ENCODE assay signal across 8 cellular contexts in genomic region chr3:123027292-123028232, GRCh38. TPM values are rescaled to one million over a fixed set of nuclear protein-coding genes. Genes with fewer than 3 reads are reported as not detected.
DNase-seq lines count a peak whose midpoint lies in the region; ATAC-seq and TF ChIP-seq lines count a peak whose summit lies in the region.

Gene SEMA5B (minus strand): TSS chr3:123027763. CDS start chr3:122961263, 66,500 bp downstream.

- H3K9me3 Mint-ChIP-seq in central memory CD8-positive, alpha-beta T cell = no peaks in the 10 kb centered on the region
- H3K9me3 Mint-ChIP-seq in stimulated activated naive B cell treated with anti-CD40 and anti-IgM and Interleukin-4, amounts not matched to agents 10 μg/mL and 1 μg/mL and 100 μg/mL, for 72 hours = no peaks in the 10 kb centered on the region

- peaks cover 14% of the 10 kb centered on the region for H3K4me1 Mint-ChIP-seq in central memory CD8-positive, alpha-beta T cell
- peaks cover 16 to 26% of the 10 kb centered on the region in 2 donors for H3K4me1 Mint-ChIP-seq in stimulated activated naive B cell treated with anti-CD40 and anti-IgM and Interleukin-4, amounts not matched to agents 10 μg/mL and 1 μg/mL and 100 μg/mL, for 72 hours

- peak; percentile 10; the same call in 1 of the 2 replicates for TF ChIP-seq CTCF in AG09319 (IDR thresholded peaks at IDR 0.05; ENCODE audit: low read depth, low read length)

- DNase-seq in AG09319 (ENCODE audit: extremely low read depth, low read depth) (no peak), RPMI8226 (peak; percentile 28), left lobe of liver (ENCODE audit: low spot score) (peak; percentile 51), OCI-M2 (lab: John Stamatoyannopoulos, UW; ENCODE audit: unreplicated experiment) (no peak), mucosa of gallbladder (ENCODE audit: low spot score) (no peak)
- DNase-seq in central memory CD8-positive, alpha-beta T cell (ENCODE audit: low spot score in 2 of 2) = peak in 1 of 2 donors; percentile 16
- no peak for DNase-seq in stimulated activated naive B cell treated with anti-CD40 and anti-IgM and Interleukin-4, amounts not matched to agents 10 μg/mL and 1 μg/mL and 100 μg/mL, for 72 hours

- H3K27ac Mint-ChIP-seq in central memory CD8-positive, alpha-beta T cell (ENCODE audit: low read depth) = no peak within 1 kb of the TSS
- H3K27ac Mint-ChIP-seq in stimulated activated naive B cell treated with anti-CD40 and anti-IgM and Interleukin-4, amounts not matched to agents 10 μg/mL and 1 μg/mL and 100 μg/mL, for 72 hours = no peak within 1 kb of the TSS

- peaks cover 44% of the 10 kb centered on the region for H3K27me3 Mint-ChIP-seq in central memory CD8-positive, alpha-beta T cell
- H3K27me3 Mint-ChIP-seq in stimulated activated naive B cell treated with anti-CD40 and anti-IgM and Interleukin-4, amounts not matched to agents 10 μg/mL and 1 μg/mL and 100 μg/mL, for 72 hours = peaks cover 55 to 63% of the 10 kb centered on the region in 2 donors

- peak within 1 kb of the TSS; percentile 77 for H3K4me3 Mint-ChIP-seq in central memory CD8-positive, alpha-beta T cell
- H3K4me3 Mint-ChIP-seq in stimulated activated naive B cell treated with anti-CD40 and anti-IgM and Interleukin-4, amounts not matched to agents 10 μg/mL and 1 μg/mL and 100 μg/mL, for 72 hours = peak within 1 kb of the TSS; percentile 83 to 85

- no peaks in the 10 kb centered on the region for H3K36me3 Mint-ChIP-seq in central memory CD8-positive, alpha-beta T cell (ENCODE audit: insufficient read depth)
- no peaks in the 10 kb centered on the region for H3K36me3 Mint-ChIP-seq in stimulated activated naive B cell treated with anti-CD40 and anti-IgM and Interleukin-4, amounts not matched to agents 10 μg/mL and 1 μg/mL and 100 μg/mL, for 72 hours

- ATAC-seq in GM18498 (IDR thresholded peaks at IDR 0.05; ENCODE audit: unreplicated experiment) (peak; percentile 45), left lobe of liver (peak; percentile 80)
- ATAC-seq in central memory CD8-positive, alpha-beta T cell (replicated peaks; ENCODE audit: extremely low read depth, poor library complexity, severe bottlenecking) = peak; percentile 52
- peak; percentile 46 to 54 for ATAC-seq in stimulated activated naive B cell treated with anti-CD40 and anti-IgM and Interleukin-4, amounts not matched to agents 10 μg/mL and 1 μg/mL and 100 μg/mL, for 72 hours (replicated peaks)

RNA-seq across cellular contexts. Expression of gene SEMA5B, which starts in this region (rescaled TPM):
- total RNA-seq in left lobe of liver = 1.0 TPM
- total RNA-seq in mucosa of gallbladder = 1.7 TPM

Comparison
In these comparisons a context has a peak if more than half of its experiments do, and no peak if none do; other contexts are left out.
1. DNase-seq: peak in RPMI8226 (single experiment) and left lobe of liver (single experiment); none in AG09319 (single experiment), stimulated activated naive B cell treated with anti-CD40 and anti-IgM and Interleukin-4, amounts not matched to agents 10 μg/mL and 1 μg/mL and 100 μg/mL, for 72 hours (single experiment), OCI-M2 (single experiment) and mucosa of gallbladder (single experiment).
2. Peak in every context shown above with its lines, with median percentiles within 50 percentile points of each other: ATAC-seq.